Comparison of ENCODE assay signal across 13 cellular contexts in the genomic region with DNA sequence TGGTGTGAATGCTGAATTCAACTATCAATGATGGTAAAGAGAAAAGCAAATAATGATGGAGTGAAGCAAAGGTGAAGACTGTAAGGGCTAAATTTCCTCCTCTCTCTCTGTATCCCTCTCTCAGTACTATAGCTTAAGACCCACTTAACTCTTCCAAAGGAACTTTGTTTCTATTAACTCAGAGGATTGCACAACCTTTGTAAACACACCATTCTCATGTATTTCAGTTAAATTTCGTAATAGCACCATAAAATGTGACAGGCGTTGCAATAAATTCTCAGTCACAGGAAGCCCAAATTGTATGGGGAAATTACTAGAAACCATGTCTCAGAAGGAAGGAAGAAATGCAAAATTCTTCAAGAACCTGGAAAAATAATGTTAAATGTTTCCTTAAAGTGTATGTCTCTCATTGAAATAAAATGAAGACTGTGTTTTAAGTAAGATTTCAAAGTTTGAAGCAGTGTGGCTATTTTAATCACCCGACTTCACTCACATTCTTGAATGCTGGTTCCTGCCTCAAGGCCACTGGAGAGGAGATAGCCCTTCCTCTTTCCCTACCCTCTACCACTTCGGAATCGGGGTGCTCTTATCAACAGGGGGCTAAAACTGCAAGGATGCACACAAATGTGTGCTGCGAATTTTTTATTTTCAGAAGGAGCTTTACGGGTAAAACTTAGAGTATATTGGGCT.
DNase-seq lines count a peak whose midpoint lies in the region; ATAC-seq, FAIRE-seq and TF ChIP-seq lines count a peak whose summit lies in the region.
"Had no signal": no experiment of that assay in that cellular context is flagged by ENCODE, and none has a peak within 500 bp of the region (broad histone marks: within the 10 kb centered on the region; RNA-seq: fewer than 3 reads in every experiment).

No MANE protein-coding gene starts in this region.

- no peaks in the 10 kb centered on the region for H4K20me1 ChIP-seq in Loucy (ENCODE audit: insufficient read depth, low read length, poor library complexity, severe bottlenecking)

- no peaks in the 10 kb centered on the region for H3K9me2 ChIP-seq in Loucy (replicated peaks; ENCODE audit: low read depth, low read length)

- H3K79me2 ChIP-seq in Loucy (ENCODE audit: insufficient read depth, low read length), result no peaks in the 10 kb centered on the region

- H3K27me3 ChIP-seq in Loucy (ENCODE audit: insufficient read depth, low read length, poor library complexity, severe bottlenecking) (no peaks in the 10 kb centered on the region), colonic mucosa (no peaks in the 10 kb centered on the region)

- intact Hi-C loops in colonic mucosa (cut with DNase I), result no loop called here

- H3K4me3 Mint-ChIP-seq in glutamatergic neuron (ENCODE audit: unreplicated experiment), result no peak overlapping the region
- H3K4me3 Mint-ChIP-seq: activated B cell treated with CpG ODN at 0.5 μM for 24 hours had no signal

- H3K4me1 ChIP-seq in Loucy (ENCODE audit: insufficient read depth, low read length, poor library complexity, severe bottlenecking), result no peaks in the 10 kb centered on the region
- H3K4me1 ChIP-seq in colonic mucosa, result peaks cover 8% of the 10 kb centered on the region

- no peak for TF ChIP-seq POLR2A in H54 (IDR thresholded peaks at IDR 0.05; ENCODE audit: low read depth, low read length)

- peaks cover 4% of the 10 kb centered on the region for H3K4me1 Mint-ChIP-seq in glutamatergic neuron (ENCODE audit: low read depth, unreplicated experiment)

- H3K9ac ChIP-seq in Loucy (ENCODE audit: low read depth, low read length, poor library complexity, severe bottlenecking) (no peak overlapping the region), colonic mucosa (ENCODE audit: low read depth in 2 of 2, low read length in 2 of 2) (peak overlapping the region; percentile 27 to 48)

- H3K4me2 ChIP-seq in Loucy (ENCODE audit: low read depth, low read length, poor library complexity, severe bottlenecking), result no peak overlapping the region

- H3K9me3 ChIP-seq in Loucy (ENCODE audit: insufficient read depth, low read depth, low read length), result no peaks in the 10 kb centered on the region
- no peaks in the 10 kb centered on the region for H3K9me3 ChIP-seq in colonic mucosa

- no peak overlapping the region for H3K27ac Mint-ChIP-seq in glutamatergic neuron (ENCODE audit: unreplicated experiment)
- H3K27ac Mint-ChIP-seq: activated B cell treated with CpG ODN at 0.5 μM for 24 hours had no signal

- no peaks in the 10 kb centered on the region for H3K36me3 Mint-ChIP-seq in glutamatergic neuron (ENCODE audit: unreplicated experiment)

- no peaks in the 10 kb centered on the region for H3K9me3 Mint-ChIP-seq in glutamatergic neuron (ENCODE audit: unreplicated experiment)
- H3K9me3 Mint-ChIP-seq: activated B cell treated with CpG ODN at 0.5 μM for 24 hours had no signal

- no peak for FAIRE-seq in H54 (lab: Jason Lieb, UNC)
- FAIRE-seq: D721Med had no signal

- H3K36me3 ChIP-seq in Loucy (ENCODE audit: insufficient read depth, low read length), result no peaks in the 10 kb centered on the region
- no peaks in the 10 kb centered on the region for H3K36me3 ChIP-seq in colonic mucosa
- H3K36me3 ChIP-seq: cardiac muscle cell had no signal

- ATAC-seq in omental fat pad (ENCODE audit: low FRiP score) (peak; percentile 25), HG03354 (IDR thresholded peaks at IDR 0.05; ENCODE audit: poor library complexity, severe bottlenecking, unreplicated experiment) (no peak)

- DNase-seq in EH (ENCODE audit: low read depth) (peak; percentile 73), colonic mucosa (no peak), omental fat pad (ENCODE audit: low spot score) (no peak), mucosa of gallbladder (ENCODE audit: low spot score) (no peak), glutamatergic neuron (no peak), H54 (ENCODE audit: insufficient read length, low spot score) (no peak)
- DNase-seq: NCI-H187 had no signal

- no peaks in the 10 kb centered on the region for H3K27me3 Mint-ChIP-seq in glutamatergic neuron (ENCODE audit: unreplicated experiment)

- H3K4me3 ChIP-seq in Loucy (ENCODE audit: low read length, poor library complexity, severe bottlenecking) (no peak overlapping the region), colonic mucosa (no peak overlapping the region)
- H3K4me3 ChIP-seq: cardiac muscle cell, skin epidermis had no signal

- H3K27ac ChIP-seq in colonic mucosa, result peak overlapping the region; percentile 57
- H3K27ac ChIP-seq: cardiac muscle cell, skin epidermis had no signal

- peak overlapping the region; percentile 53; the same call in 1 of the 2 replicates for H2AFZ ChIP-seq in Loucy (ENCODE audit: low read length)

- TF ChIP-seq CTCF in Loucy (conservative IDR thresholded peaks at IDR 0.05; ENCODE audit: low read length), result no peak
- TF ChIP-seq CTCF in colonic mucosa (IDR thresholded peaks at IDR 0.05), result no peak
- no peak for TF ChIP-seq CTCF in omental fat pad (IDR thresholded peaks at IDR 0.05)
- no peak for TF ChIP-seq CTCF in glutamatergic neuron (IDR thresholded peaks at IDR 0.05; ENCODE audit: partially characterized antibody, unreplicated experiment)

- H3F3A ChIP-seq in Loucy (ENCODE audit: low read depth), result no peaks in the 10 kb centered on the region
